28 cellular contexts compared by ENCODE assay signal in genomic region chr3:73908218-73908617, GRCh38.
"Had no signal": no experiment of that assay in that cellular context is flagged by ENCODE, and none has a peak within 500 bp of the region (broad histone marks: within the 10 kb centered on the region; RNA-seq: fewer than 3 reads in every experiment).

No MANE protein-coding gene starts in this region.

- ATAC-seq: effector memory CD8-positive, alpha-beta T cell; esophagus mucosa; foreskin keratinocyte; gastrocnemius medialis; gastroesophageal sphincter; heart left ventricle; heart right ventricle had no signal

- DNase-seq: colonic mucosa; cortex of kidney; dermis blood vessel endothelial cell; dorsolateral prefrontal cortex; effector CD4-positive, alpha-beta T cell; effector CD8-positive, alpha-beta T cell; effector memory CD4-positive, alpha-beta T cell; effector memory CD8-positive, alpha-beta T cell; endodermal cell; erythroblast; esophagus squamous epithelium; foreskin fibroblast; foreskin keratinocyte; foreskin melanocyte; gastrocnemius medialis; glutamatergic neuron; head of caudate nucleus; heart left ventricle; heart right ventricle had no signal

- H3K36me3 ChIP-seq: colonic mucosa, esophagus muscularis mucosa, esophagus squamous epithelium, gastrocnemius medialis, gastroesophageal sphincter, heart left ventricle, heart right ventricle had no signal

- H3K4me3 ChIP-seq: colonic mucosa, coronary artery, dorsolateral prefrontal cortex, esophagus muscularis mucosa, esophagus squamous epithelium, gastrocnemius medialis, gastroesophageal sphincter, heart left ventricle, heart right ventricle had no signal

- H3K9me3 ChIP-seq: colonic mucosa, esophagus muscularis mucosa, esophagus squamous epithelium, gastrocnemius medialis had no signal

- FAIRE-seq: colon, endometrium, endothelial cell of umbilical vein, frontal cortex had no signal

- H3K4me1 ChIP-seq: colonic mucosa, esophagus muscularis mucosa, esophagus squamous epithelium, foreskin keratinocyte, gastrocnemius medialis, gastroesophageal sphincter, heart left ventricle, heart right ventricle had no signal

- H3K27ac ChIP-seq: colonic mucosa, coronary artery, dorsolateral prefrontal cortex, epithelial cell of prostate, esophagus muscularis mucosa, esophagus squamous epithelium, foreskin keratinocyte, gastrocnemius medialis, gastroesophageal sphincter, heart left ventricle, heart right ventricle had no signal

- H3K27me3 ChIP-seq: colonic mucosa, esophagus muscularis mucosa, esophagus squamous epithelium, foreskin keratinocyte, gastrocnemius medialis, gastroesophageal sphincter, heart left ventricle had no signal
